ENCODE assay signal across 17 cellular contexts in the genomic region with DNA sequence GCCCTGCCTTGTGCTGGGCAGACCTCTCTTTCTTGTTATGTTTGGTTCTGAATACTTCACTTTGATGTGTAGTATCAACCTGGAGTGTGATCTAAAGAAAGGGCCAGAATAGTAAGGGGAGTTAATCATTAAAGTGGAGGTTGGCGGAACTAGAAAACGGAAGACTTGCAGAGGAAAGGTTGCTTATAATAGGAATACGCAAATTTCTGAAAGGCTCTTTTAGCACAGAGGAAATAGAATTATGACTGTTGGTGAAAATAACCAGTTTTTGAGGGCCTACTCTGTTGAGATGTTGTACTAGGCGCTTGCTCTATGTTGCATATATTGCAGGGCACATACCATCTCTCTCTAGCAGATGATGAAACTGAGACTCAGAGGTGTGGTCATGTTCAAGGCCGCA.
A peak's percentile ranks its signal among the peaks of the same experiment; 100 is the strongest.
DNase-seq lines count a peak whose midpoint lies in the region; ATAC-seq and TF ChIP-seq lines count a peak whose summit lies in the region.
"Had no signal": no experiment of that assay in that cellular context is flagged by ENCODE, and none has a peak within 500 bp of the region (broad histone marks: within the 10 kb centered on the region; RNA-seq: fewer than 3 reads in every experiment).

No MANE protein-coding gene starts in this region.

- peak overlapping the region in 2 of 3 experiments; percentile 6 to 16 for H3K27ac Mint-ChIP-seq in nephron

- no peak overlapping the region for H3K4me3 Mint-ChIP-seq in nephron

- no peaks in the 10 kb centered on the region for H3K36me3 ChIP-seq in gastrocnemius medialis
- H3K36me3 ChIP-seq in left lung, result no peaks in the 10 kb centered on the region

- TF ChIP-seq CTCF in nephron (IDR thresholded peaks at IDR 0.05; ENCODE audit: unreplicated experiment in 3 of 3) (no peak), gastrocnemius medialis (IDR thresholded peaks at IDR 0.05 in 4 of 5, conservative IDR thresholded peaks at IDR 0.05 in 1 of 5) (no peak), left lung (IDR thresholded peaks at IDR 0.05) (no peak)

- H3K27me3 ChIP-seq in gastrocnemius medialis, result no peaks in the 10 kb centered on the region
- H3K27me3 ChIP-seq in left lung, result no peaks in the 10 kb centered on the region

- H3K4me1 ChIP-seq in gastrocnemius medialis (no peaks in the 10 kb centered on the region), left lung (no peaks in the 10 kb centered on the region)

- H3K9me3 Mint-ChIP-seq in nephron, result no peaks in the 10 kb centered on the region

- TF ChIP-seq POLR2A in gastrocnemius medialis (IDR thresholded peaks at IDR 0.05), result no peak

- in situ Hi-C loops in gastrocnemius medialis (cut with MboI; ENCODE audit: low sequenced_read_pairs in 4 of 4), result no loop called here

- no peak for DNase-seq in activated CD8-positive, alpha-beta memory T cell treated with anti-CD3 and anti-CD28 coated beads, Interleukin-2, amount 50 U/mL, for 4 hours
- no peak for DNase-seq in gastrocnemius medialis
- no peak for DNase-seq in left lung
- DNase-seq: activated CD4-positive, CD25-positive, alpha-beta regulatory T cell; activated T-cell treated with anti-CD3 and anti-CD28 coated beads, Interleukin-2, amount 50 U/mL, for 1 hour; anterior cingulate cortex; EL; HCEC 1CT; nucleus accumbens; substantia nigra had no signal

- no peak overlapping the region for H3K4me3 ChIP-seq in gastrocnemius medialis
- H3K4me3 ChIP-seq in left lung, result no peak overlapping the region
- H3K4me3 ChIP-seq: SK-N-MC, skin epidermis had no signal

- H3K9me3 ChIP-seq in gastrocnemius medialis (no peaks in the 10 kb centered on the region), left lung (no peaks in the 10 kb centered on the region)

- intact Hi-C loops in gastrocnemius medialis (cut with DNase I; ENCODE audit: low total_unique reads), result no loop called here
- intact Hi-C loops in left lung (cut with DNase I), result no loop called here

- peaks cover 18% of the 10 kb centered on the region for H3K36me3 Mint-ChIP-seq in nephron (ENCODE audit: low read depth)

- ATAC-seq in GM19043 (IDR thresholded peaks at IDR 0.05; ENCODE audit: low read depth, unreplicated experiment) (peak; percentile 88), GM21825 (IDR thresholded peaks at IDR 0.05; ENCODE audit: unreplicated experiment) (peak; percentile 82), HG03196 (IDR thresholded peaks at IDR 0.05; ENCODE audit: unreplicated experiment) (peak; percentile 53), gastrocnemius medialis (no peak), left lung (no peak), HG03469 (IDR thresholded peaks at IDR 0.05; ENCODE audit: unreplicated experiment) (no peak)

- no peak overlapping the region for H3K27ac ChIP-seq in gastrocnemius medialis
- no peak overlapping the region for H3K27ac ChIP-seq in left lung
- H3K27ac ChIP-seq: SK-N-MC, skin epidermis had no signal

- H3K4me1 Mint-ChIP-seq in nephron, result no peaks in the 10 kb centered on the region

- no peaks in the 10 kb centered on the region for H3K27me3 Mint-ChIP-seq in nephron (ENCODE audit: low read depth)

Comparison
In these comparisons a context has a peak if more than half of its experiments do, and no peak if none do; other contexts are left out.
1. ATAC-seq: peak in GM19043 (single experiment), GM21825 (single experiment) and HG03196 (single experiment); none in gastrocnemius medialis (0 of 2), left lung (single experiment) and HG03469 (single experiment).